Comparison of ENCODE assay signal across 1 cellular context in genomic region chr2:64831134-64831976, GRCh38.
A peak's percentile ranks its signal among the peaks of the same experiment; 100 is the strongest.
TF ChIP-seq lines count a peak whose summit lies in the region.

No MANE protein-coding gene starts in this region.

TF ChIP-seq in GM12878, 131 proteins besides CTCF, POLR2A, EP300 and RAD21 (continued from another document):
- TF ChIP-seq, protein P1, sequence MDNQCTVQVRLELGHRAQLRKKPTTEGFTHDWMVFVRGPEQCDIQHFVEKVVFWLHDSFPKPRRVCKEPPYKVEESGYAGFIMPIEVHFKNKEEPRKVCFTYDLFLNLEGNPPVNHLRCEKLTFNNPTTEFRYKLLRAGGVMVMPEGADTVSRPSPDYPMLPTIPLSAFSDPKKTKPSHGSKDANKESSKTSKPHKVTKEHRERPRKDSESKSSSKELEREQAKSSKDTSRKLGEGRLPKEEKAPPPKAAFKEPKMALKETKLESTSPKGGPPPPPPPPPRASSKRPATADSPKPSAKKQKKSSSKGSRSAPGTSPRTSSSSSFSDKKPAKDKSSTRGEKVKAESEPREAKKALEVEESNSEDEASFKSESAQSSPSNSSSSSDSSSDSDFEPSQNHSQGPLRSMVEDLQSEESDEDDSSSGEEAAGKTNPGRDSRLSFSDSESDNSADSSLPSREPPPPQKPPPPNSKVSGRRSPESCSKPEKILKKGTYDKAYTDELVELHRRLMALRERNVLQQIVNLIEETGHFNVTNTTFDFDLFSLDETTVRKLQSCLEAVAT (IDR thresholded peaks at IDR 0.05) = 0 out of 2 replicates have a peak, but pooled peaks have one; percentile 17
- TF ChIP-seq MXI1 (IDR thresholded peaks at IDR 0.05; ENCODE audit: low read depth, low read length) (peak; percentile 16; the same call in 1 of the 2 replicates), ESRRA (IDR thresholded peaks at IDR 0.05; ENCODE audit: low read length) (no peak), JUNB (IDR thresholded peaks at IDR 0.05) (peak; percentile 84), GATAD2B (conservative IDR thresholded peaks at IDR 0.05; ENCODE audit: low read depth) (0 out of 2 replicates have a peak, but pooled peaks have one; percentile 43), CREM (IDR thresholded peaks at IDR 0.05; ENCODE audit: low read depth) (peak; percentile 75), MTA2 (IDR thresholded peaks at IDR 0.05; ENCODE audit: low read depth) (0 out of 2 replicates have a peak, but pooled peaks have one; percentile 12), NBN (IDR thresholded peaks at IDR 0.05) (peak; percentile 22; the same call in 1 of the 2 replicates), RAD51 (IDR thresholded peaks at IDR 0.05) (0 out of 2 replicates have a peak, but pooled peaks have one; percentile 38), SMARCA5 (IDR thresholded peaks at IDR 0.05) (peak; percentile 81), USF1 (IDR thresholded peaks at IDR 0.05; ENCODE audit: borderline replicate concordance, extremely low read length, insufficient read depth, low read depth, low read length) (peak; percentile 62), FOXM1 (IDR thresholded peaks at IDR 0.05; ENCODE audit: low read depth, low read length) (peak; percentile 57; the same call in 1 of the 2 replicates), CBFB (IDR thresholded peaks at IDR 0.05; ENCODE audit: low read depth) (no peak; the same call in none of the 2 replicates), SMC3 (IDR thresholded peaks at IDR 0.05; ENCODE audit: borderline replicate concordance, low read length) (peak; percentile 75; the same call in 1 of the 2 replicates), RELA (IDR thresholded peaks at IDR 0.05; ENCODE audit: borderline replicate concordance, partially characterized antibody) (peak; percentile 76), ATF2 (IDR thresholded peaks at IDR 0.05; ENCODE audit: low read length) (peak; percentile 69; the same call in 1 of the 2 replicates)
- TF ChIP-seq, protein P2, sequence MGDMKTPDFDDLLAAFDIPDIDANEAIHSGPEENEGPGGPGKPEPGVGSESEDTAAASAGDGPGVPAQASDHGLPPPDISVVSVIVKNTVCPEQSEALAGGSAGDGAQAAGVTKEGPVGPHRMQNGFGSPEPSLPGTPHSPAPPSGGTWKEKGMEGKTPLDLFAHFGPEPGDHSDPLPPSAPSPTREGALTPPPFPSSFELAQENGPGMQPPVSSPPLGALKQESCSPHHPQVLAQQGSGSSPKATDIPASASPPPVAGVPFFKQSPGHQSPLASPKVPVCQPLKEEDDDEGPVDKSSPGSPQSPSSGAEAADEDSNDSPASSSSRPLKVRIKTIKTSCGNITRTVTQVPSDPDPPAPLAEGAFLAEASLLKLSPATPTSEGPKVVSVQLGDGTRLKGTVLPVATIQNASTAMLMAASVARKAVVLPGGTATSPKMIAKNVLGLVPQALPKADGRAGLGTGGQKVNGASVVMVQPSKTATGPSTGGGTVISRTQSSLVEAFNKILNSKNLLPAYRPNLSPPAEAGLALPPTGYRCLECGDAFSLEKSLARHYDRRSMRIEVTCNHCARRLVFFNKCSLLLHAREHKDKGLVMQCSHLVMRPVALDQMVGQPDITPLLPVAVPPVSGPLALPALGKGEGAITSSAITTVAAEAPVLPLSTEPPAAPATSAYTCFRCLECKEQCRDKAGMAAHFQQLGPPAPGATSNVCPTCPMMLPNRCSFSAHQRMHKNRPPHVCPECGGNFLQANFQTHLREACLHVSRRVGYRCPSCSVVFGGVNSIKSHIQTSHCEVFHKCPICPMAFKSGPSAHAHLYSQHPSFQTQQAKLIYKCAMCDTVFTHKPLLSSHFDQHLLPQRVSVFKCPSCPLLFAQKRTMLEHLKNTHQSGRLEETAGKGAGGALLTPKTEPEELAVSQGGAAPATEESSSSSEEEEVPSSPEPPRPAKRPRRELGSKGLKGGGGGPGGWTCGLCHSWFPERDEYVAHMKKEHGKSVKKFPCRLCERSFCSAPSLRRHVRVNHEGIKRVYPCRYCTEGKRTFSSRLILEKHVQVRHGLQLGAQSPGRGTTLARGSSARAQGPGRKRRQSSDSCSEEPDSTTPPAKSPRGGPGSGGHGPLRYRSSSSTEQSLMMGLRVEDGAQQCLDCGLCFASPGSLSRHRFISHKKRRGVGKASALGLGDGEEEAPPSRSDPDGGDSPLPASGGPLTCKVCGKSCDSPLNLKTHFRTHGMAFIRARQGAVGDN (IDR thresholded peaks at IDR 0.05) = peak; percentile 70; the same call in 1 of the 2 replicates
- TF ChIP-seq, protein P3, sequence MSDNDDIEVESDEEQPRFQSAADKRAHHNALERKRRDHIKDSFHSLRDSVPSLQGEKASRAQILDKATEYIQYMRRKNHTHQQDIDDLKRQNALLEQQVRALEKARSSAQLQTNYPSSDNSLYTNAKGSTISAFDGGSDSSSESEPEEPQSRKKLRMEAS (IDR thresholded peaks at IDR 0.05; ENCODE audit: low read depth, low read length) = peak; percentile 59; the same call in 1 of the 2 replicates
- TF ChIP-seq, protein P4, sequence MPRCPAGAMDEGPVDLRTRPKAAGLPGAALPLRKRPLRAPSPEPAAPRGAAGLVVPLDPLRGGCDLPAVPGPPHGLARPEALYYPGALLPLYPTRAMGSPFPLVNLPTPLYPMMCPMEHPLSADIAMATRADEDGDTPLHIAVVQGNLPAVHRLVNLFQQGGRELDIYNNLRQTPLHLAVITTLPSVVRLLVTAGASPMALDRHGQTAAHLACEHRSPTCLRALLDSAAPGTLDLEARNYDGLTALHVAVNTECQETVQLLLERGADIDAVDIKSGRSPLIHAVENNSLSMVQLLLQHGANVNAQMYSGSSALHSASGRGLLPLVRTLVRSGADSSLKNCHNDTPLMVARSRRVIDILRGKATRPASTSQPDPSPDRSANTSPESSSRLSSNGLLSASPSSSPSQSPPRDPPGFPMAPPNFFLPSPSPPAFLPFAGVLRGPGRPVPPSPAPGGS (IDR thresholded peaks at IDR 0.05; ENCODE audit: borderline replicate concordance, insufficient read depth, low read depth, low read length, poor library complexity, severe bottlenecking) = peak; percentile 69
